22 cellular contexts compared by ENCODE assay signal in the genomic region with DNA sequence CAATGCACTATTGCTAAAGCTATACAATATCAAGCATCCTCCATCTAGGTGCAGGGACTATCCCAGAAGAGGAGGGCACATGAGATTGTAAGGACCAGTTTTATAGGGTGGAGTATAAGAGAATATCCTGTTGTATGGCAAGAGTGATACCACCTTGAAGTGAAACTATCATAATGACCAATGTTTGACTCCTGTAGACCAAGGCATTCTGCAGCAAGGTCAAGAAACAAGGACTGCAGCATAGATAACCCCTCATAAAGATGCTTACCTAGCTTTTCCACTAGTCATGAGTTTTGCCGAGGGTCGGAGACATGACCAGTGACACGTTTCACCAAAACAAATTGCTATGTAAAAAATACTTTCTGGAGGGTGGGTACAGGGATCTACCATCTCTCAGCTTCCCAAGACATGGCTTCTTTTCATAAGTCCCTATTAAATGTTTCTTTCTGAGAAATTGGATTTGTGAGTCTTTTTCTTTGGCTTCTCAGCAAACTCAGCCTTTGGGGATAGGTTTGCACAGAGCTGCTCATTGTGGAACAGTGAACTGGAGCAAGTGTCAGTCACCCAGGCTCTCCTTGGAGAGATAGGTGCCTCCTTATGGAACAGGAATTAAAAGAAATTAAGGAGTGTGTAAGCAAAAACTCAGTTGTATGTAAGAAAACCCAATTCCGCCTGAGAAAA. TPM values are rescaled to one million over a fixed set of nuclear protein-coding genes. Genes with fewer than 3 reads are reported as not detected.
DNase-seq lines count a peak whose midpoint lies in the region; ATAC-seq and TF ChIP-seq lines count a peak whose summit lies in the region.
"Had no signal": no experiment of that assay in that cellular context is flagged by ENCODE, and none has a peak within 500 bp of the region (broad histone marks: within the 10 kb centered on the region; RNA-seq: fewer than 3 reads in every experiment).

No MANE protein-coding gene starts in this region.

- H3K4me1 Mint-ChIP-seq in Caco-2 (ENCODE audit: low read depth, unreplicated experiment) (peaks cover 43% of the 10 kb centered on the region), progenitor cell of endocrine pancreas (ENCODE audit: low read depth) (peaks cover 44% of the 10 kb centered on the region)
- H3K4me1 Mint-ChIP-seq: naive thymus-derived CD8-positive, alpha-beta T cell had no signal

- H4K20me1 ChIP-seq in hepatocyte (ENCODE audit: insufficient read depth, poor library complexity, severe bottlenecking): no peaks in the 10 kb centered on the region

- H3K36me3 ChIP-seq in Caco-2 (ENCODE audit: control insufficient read depth, insufficient read depth, low read length) (no peaks in the 10 kb centered on the region), brain microvascular endothelial cell (replicated peaks) (no peaks in the 10 kb centered on the region), hepatocyte (replicated peaks; ENCODE audit: insufficient read depth, low read depth) (no peaks in the 10 kb centered on the region), ascending aorta (no peaks in the 10 kb centered on the region)
- H3K36me3 ChIP-seq: colonic mucosa, left lung, sigmoid colon had no signal

- no peak for ATAC-seq in GM21737 (IDR thresholded peaks at IDR 0.05; ENCODE audit: unreplicated experiment)
- ATAC-seq: activated CD8-positive, alpha-beta T cell treated with anti-CD3 and anti-CD28 coated beads for 36 hours; left lung; naive thymus-derived CD8-positive, alpha-beta T cell; Panc1 had no signal

- H3K79me2 ChIP-seq in hepatocyte: no peaks in the 10 kb centered on the region

- no TSS peak for BruUV-seq in Caco-2 (replicated peaks; lab: Mats Ljungman, UMichigan)

- intact Hi-C loops in Caco-2 (cut with micrococcal nuclease; ENCODE audit: unreplicated experiment) (loop anchor here (1.0 kb wide), 1 partner anchor 30 kb away; no protein-coding TSS in a partner anchor), dorsolateral prefrontal cortex (cut with DNase I) (no loop called here), ascending aorta (cut with DNase I) (no loop called here)

- H3K9me2 ChIP-seq in hepatocyte (replicated peaks; ENCODE audit: insufficient read depth): no peaks in the 10 kb centered on the region

- H3K9me3 Mint-ChIP-seq in Caco-2 (ENCODE audit: unreplicated experiment) (peaks cover 39% of the 10 kb centered on the region), progenitor cell of endocrine pancreas (ENCODE audit: low read depth) (peaks cover 21% of the 10 kb centered on the region)

- CTCF ChIA-PET in Caco-2 (lab: Charles Lee): interaction anchor here (0.6 to 1.2 kb wide), 2 partner anchors 16 to 144 kb away, joined by 3 to 4 read pairs; no protein-coding TSS in a partner anchor

- DNase-seq in Caco-2: peak in 1 of 2 experiments; percentile 22
- DNase-seq in brain microvascular endothelial cell: no peak
- DNase-seq in hepatocyte (ENCODE audit: low spot score): peak; percentile 19
- DNase-seq in progenitor cell of endocrine pancreas (ENCODE audit: low spot score, unreplicated experiment): no peak
- DNase-seq in midbrain (lab: John Stamatoyannopoulos, UW): no peak
- DNase-seq in dorsolateral prefrontal cortex: no peak
- no peak for DNase-seq in ascending aorta (ENCODE audit: low spot score in 2 of 2)
- DNase-seq: activated CD8-positive, alpha-beta T cell treated with anti-CD3 and anti-CD28 coated beads for 36 hours; amniotic stem cell; colonic mucosa; COR-L47; H7; hypothalamus; left lung; naive thymus-derived CD8-positive, alpha-beta T cell; NCI-H2081 treated with DMSO at 0.1 percent for 48 hours; sigmoid colon; stimulated activated CD4-positive, alpha-beta T cell treated with anti-CD3 and anti-CD28 coated beads, Interleukin-4, amount 100 ng/mL, for 24 hours had no signal

- H3K4me2 ChIP-seq in hepatocyte: peak overlapping the region; percentile 61

- H3K36me3 Mint-ChIP-seq in Caco-2 (ENCODE audit: insufficient read depth, unreplicated experiment) (no peaks in the 10 kb centered on the region), progenitor cell of endocrine pancreas (ENCODE audit: insufficient read depth) (peaks cover 9% of the 10 kb centered on the region)

- H3K27me3 Mint-ChIP-seq in Caco-2 (ENCODE audit: insufficient read depth, unreplicated experiment): no peaks in the 10 kb centered on the region
- H3K27me3 Mint-ChIP-seq in progenitor cell of endocrine pancreas: no peaks in the 10 kb centered on the region
- H3K27me3 Mint-ChIP-seq: activated CD8-positive, alpha-beta T cell treated with anti-CD3 and anti-CD28 coated beads for 36 hours; naive thymus-derived CD8-positive, alpha-beta T cell had no signal

- H3K4me3 ChIP-seq in Caco-2 (ENCODE audit: low read depth, low read length) (no peak overlapping the region), brain microvascular endothelial cell (ENCODE audit: low read depth, low read length) (no peak overlapping the region), hepatocyte (no peak overlapping the region), dorsolateral prefrontal cortex (no peak overlapping the region), ascending aorta (no peak overlapping the region)
- H3K4me3 ChIP-seq: colonic mucosa, left lung, sigmoid colon had no signal

- in situ Hi-C loops in brain microvascular endothelial cell (cut with HindIII; ENCODE audit: low pct_ligation_motif_present, low sequenced_read_pairs): no loop called here

- H3K27ac Mint-ChIP-seq in Caco-2 (ENCODE audit: unreplicated experiment) (peak overlapping the region; percentile 62), progenitor cell of endocrine pancreas (peak overlapping the region; percentile 97)
- H3K27ac Mint-ChIP-seq: activated CD8-positive, alpha-beta T cell treated with anti-CD3 and anti-CD28 coated beads for 36 hours; naive thymus-derived CD8-positive, alpha-beta T cell had no signal

- H3K27me3 ChIP-seq in Caco-2 (replicated peaks; ENCODE audit: control insufficient read depth, insufficient read depth, low read length) (no peaks in the 10 kb centered on the region), brain microvascular endothelial cell (replicated peaks) (no peaks in the 10 kb centered on the region), hepatocyte (no peaks in the 10 kb centered on the region), dorsolateral prefrontal cortex (peaks cover 0 to 3% (median 0%) of the 10 kb centered on the region in 45 donors), ascending aorta (no peaks in the 10 kb centered on the region)
- H3K27me3 ChIP-seq: colonic mucosa, left lung, sigmoid colon had no signal

- TF ChIP-seq CTCF in Caco-2 (IDR thresholded peaks at IDR 0.05; ENCODE audit: insufficient read depth in 1 of 2, low read depth in 1 of 2, low read length in 1 of 2, severe bottlenecking in 1 of 2, unreplicated experiment in 1 of 2) (no peak), brain microvascular endothelial cell (IDR thresholded peaks at IDR 0.05; ENCODE audit: low read depth, low read length, missing control alignments) (no peak), hepatocyte (IDR thresholded peaks at IDR 0.05; ENCODE audit: poor library complexity) (no peak), progenitor cell of endocrine pancreas (IDR thresholded peaks at IDR 0.05; ENCODE audit: unreplicated experiment) (no peak), dorsolateral prefrontal cortex (IDR thresholded peaks at IDR 0.05 in 54 of 56, conservative IDR thresholded peaks at IDR 0.05 in 2 of 56; ENCODE audit: low read depth in 1 of 56, partially characterized antibody in 56 of 56) (no peak), ascending aorta (IDR thresholded peaks at IDR 0.05) (no peak)

- POLR2A ChIA-PET in Caco-2 (lab: Charles Lee): no interaction called here

- no peak overlapping the region for H2AFZ ChIP-seq in hepatocyte

- peaks cover 42% of the 10 kb centered on the region for H3K4me1 ChIP-seq in Caco-2
- H3K4me1 ChIP-seq in hepatocyte (ENCODE audit: insufficient read depth): peaks cover 40% of the 10 kb centered on the region
- H3K4me1 ChIP-seq in ascending aorta: no peaks in the 10 kb centered on the region
- H3K4me1 ChIP-seq: colonic mucosa, sigmoid colon had no signal

- H3K27ac ChIP-seq in brain microvascular endothelial cell (peak overlapping the region; percentile 96), hepatocyte (peak overlapping the region; percentile 89), dorsolateral prefrontal cortex (peak overlapping the region in 24 of 59 donors; percentile 3 to 73 (median 47)), ascending aorta (no peak overlapping the region)
- H3K27ac ChIP-seq: colonic mucosa, left lung, sigmoid colon had no signal

- WGBS in hepatocyte (ENCODE audit: low lambda C conversion rate, missing lambda C conversion rate): 43% methylated on average over 4 of the region's 4 CpGs

- H3K4me3 Mint-ChIP-seq in Caco-2 (ENCODE audit: unreplicated experiment) (peak overlapping the region; percentile 1), progenitor cell of endocrine pancreas (ENCODE audit: low read depth) (peak overlapping the region; percentile 3)
- H3K4me3 Mint-ChIP-seq: activated CD8-positive, alpha-beta T cell treated with anti-CD3 and anti-CD28 coated beads for 36 hours; naive thymus-derived CD8-positive, alpha-beta T cell had no signal

- H3K9me3 ChIP-seq in Caco-2 (0 out of 2 replicates have a peak, but pooled peaks cover 21% of the 10 kb centered on the region), hepatocyte (ENCODE audit: low read depth) (no peaks in the 10 kb centered on the region), ascending aorta (no peaks in the 10 kb centered on the region)
- H3K9me3 ChIP-seq: colonic mucosa, sigmoid colon had no signal

RNA-seq across cellular contexts. Expression of gene CYSLTR2, which starts 28.2 kb away (rescaled TPM):
- not detected in 2 replicates for total RNA-seq in Caco-2 (2022)
- 22.2 and 24.4 TPM in 2 replicates for total RNA-seq in hepatocyte
- 5.1 and 5.3 TPM in 2 replicates for polyA plus RNA-seq in hepatocyte
- total RNA-seq in progenitor cell of endocrine pancreas: 0.17 and 0.47 TPM in 2 replicates
- total RNA-seq in dorsolateral prefrontal cortex: 1 to 10 TPM; 1.2 to 8.5 (median 2.8) TPM
- total RNA-seq in ascending aorta: 1.2 TPM
- total RNA-seq: fibroblast of lung, G401, H7 had no signal

Comparison
In these comparisons a context has a peak if more than half of its experiments do, and no peak if none do; other contexts are left out.
1. H3K27ac ChIP-seq: peak in brain microvascular endothelial cell (single experiment) and hepatocyte (single experiment); none in ascending aorta (0 of 2).